ENCODE assay signal across 8 cellular contexts in the genomic region with DNA sequence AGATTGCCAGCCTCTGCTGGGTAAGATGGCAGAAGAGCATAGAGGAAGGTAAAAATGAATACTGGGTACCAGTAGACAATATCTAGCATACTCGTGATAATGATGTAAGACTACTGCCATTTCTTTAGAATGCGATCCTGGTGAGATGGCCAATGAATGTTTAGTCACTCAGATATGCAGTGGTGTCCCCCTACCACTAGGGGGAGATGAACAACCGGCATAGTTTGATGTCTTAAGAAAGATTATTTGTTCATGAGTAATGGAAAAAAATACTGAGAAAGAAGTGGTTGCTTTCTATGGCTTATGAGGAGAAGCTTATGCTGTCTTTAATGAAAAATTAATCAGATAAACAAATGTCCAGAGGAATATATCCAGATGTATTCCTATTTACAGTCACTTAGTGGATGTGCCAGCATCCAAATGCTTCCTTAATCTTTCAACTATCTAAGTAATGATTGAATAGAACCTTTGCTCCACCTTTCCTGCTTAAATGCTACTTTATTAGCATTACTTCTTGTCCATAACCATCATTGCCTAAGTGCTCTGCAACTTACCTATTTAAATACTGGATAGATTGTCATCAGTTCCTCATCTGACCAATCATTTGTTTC.
DNase-seq lines count a peak whose midpoint lies in the region; ATAC-seq, FAIRE-seq and TF ChIP-seq lines count a peak whose summit lies in the region.

No MANE protein-coding gene starts in this region.

- POLR2A ChIA-PET in activated CD8-positive, alpha-beta T cell treated with anti-CD3 and anti-CD28 coated beads, Interleukin-2, amount 10 ng/mL, durations not matched to agents 7 days and 5 days (lab: Charles Lee), result no interaction called here

- TF ChIP-seq CTCF in D721Med (IDR thresholded peaks at IDR 0.05; ENCODE audit: insufficient read depth, missing control alignments), result peak; percentile 94
- peak; percentile 85 for TF ChIP-seq CTCF in foreskin fibroblast (IDR thresholded peaks at IDR 0.05; ENCODE audit: low read depth, low read length)
- TF ChIP-seq CTCF in osteocyte (IDR thresholded peaks at IDR 0.05), result peak; percentile 89

- CTCF ChIA-PET in activated CD8-positive, alpha-beta T cell treated with anti-CD3 and anti-CD28 coated beads, Interleukin-2, amount 10 ng/mL, durations not matched to agents 7 days and 5 days (lab: Charles Lee), result interaction anchor here (0.6 to 2.9 kb wide), 10 partner anchors 9 to 177 kb away, joined by 3 to 17 read pairs (median 3); no protein-coding TSS in a partner anchor

- H3K4me1 Mint-ChIP-seq in activated CD8-positive, alpha-beta T cell treated with anti-CD3 and anti-CD28 coated beads, Interleukin-2, amount 10 ng/mL, durations not matched to agents 7 days and 5 days (ENCODE audit: low read depth), result peaks cover 2% of the 10 kb centered on the region
- H3K4me1 Mint-ChIP-seq in osteocyte (ENCODE audit: unreplicated experiment), result peaks cover 16% of the 10 kb centered on the region

- ATAC-seq in GM19324 (IDR thresholded peaks at IDR 0.05; ENCODE audit: low FRiP score, unreplicated experiment), result peak; percentile 71
- ATAC-seq in HG03280 (IDR thresholded peaks at IDR 0.05; ENCODE audit: unreplicated experiment), result peak; percentile 88
- ATAC-seq in activated CD8-positive, alpha-beta T cell treated with anti-CD3 and anti-CD28 coated beads, Interleukin-2, amount 10 ng/mL, durations not matched to agents 7 days and 5 days, result peak; percentile 67

- no peak for DNase-seq in D721Med (ENCODE audit: insufficient read length, low spot score)
- peak; percentile 73 to 78 for DNase-seq in NCI-H446 (lab: John Stamatoyannopoulos, UW)
- DNase-seq in activated CD8-positive, alpha-beta T cell treated with anti-CD3 and anti-CD28 coated beads, Interleukin-2, amount 10 ng/mL, durations not matched to agents 7 days and 5 days, result peak; percentile 49
- peak; percentile 29 to 79 for DNase-seq in foreskin fibroblast
- no peak for DNase-seq in osteocyte (ENCODE audit: extremely low spot score, unreplicated experiment)
- no peak for DNase-seq in DMS79 treated with DMSO at 0.1 percent for 48 hours (lab: John Stamatoyannopoulos, UW)

- FAIRE-seq in D721Med (lab: Jason Lieb, UNC), result peak; percentile 87

- no peak overlapping the region for H3K4me3 ChIP-seq in foreskin fibroblast (ENCODE audit: low read depth in 1 of 2, low read length in 2 of 2)

- no peaks in the 10 kb centered on the region for H3K9me3 Mint-ChIP-seq in activated CD8-positive, alpha-beta T cell treated with anti-CD3 and anti-CD28 coated beads, Interleukin-2, amount 10 ng/mL, durations not matched to agents 7 days and 5 days (ENCODE audit: insufficient read depth)
- H3K9me3 Mint-ChIP-seq in osteocyte (ENCODE audit: unreplicated experiment), result no peaks in the 10 kb centered on the region

- H3K36me3 Mint-ChIP-seq in activated CD8-positive, alpha-beta T cell treated with anti-CD3 and anti-CD28 coated beads, Interleukin-2, amount 10 ng/mL, durations not matched to agents 7 days and 5 days (ENCODE audit: low read depth), result no peaks in the 10 kb centered on the region
- no peaks in the 10 kb centered on the region for H3K36me3 Mint-ChIP-seq in osteocyte (ENCODE audit: unreplicated experiment)

- H3K27me3 Mint-ChIP-seq in activated CD8-positive, alpha-beta T cell treated with anti-CD3 and anti-CD28 coated beads, Interleukin-2, amount 10 ng/mL, durations not matched to agents 7 days and 5 days (ENCODE audit: low read depth), result no peaks in the 10 kb centered on the region
- H3K27me3 Mint-ChIP-seq in osteocyte (ENCODE audit: unreplicated experiment), result no peaks in the 10 kb centered on the region

- H3K4me3 Mint-ChIP-seq in activated CD8-positive, alpha-beta T cell treated with anti-CD3 and anti-CD28 coated beads, Interleukin-2, amount 10 ng/mL, durations not matched to agents 7 days and 5 days, result no peak overlapping the region
- no peak overlapping the region for H3K4me3 Mint-ChIP-seq in osteocyte (ENCODE audit: unreplicated experiment)

- no peak overlapping the region for H3K27ac Mint-ChIP-seq in activated CD8-positive, alpha-beta T cell treated with anti-CD3 and anti-CD28 coated beads, Interleukin-2, amount 10 ng/mL, durations not matched to agents 7 days and 5 days
- H3K27ac Mint-ChIP-seq in osteocyte (ENCODE audit: unreplicated experiment), result no peak overlapping the region

Comparison
In these comparisons a context has a peak if more than half of its experiments do, and no peak if none do; other contexts are left out.
1. DNase-seq: peak in NCI-H446 (2 of 2), activated CD8-positive, alpha-beta T cell treated with anti-CD3 and anti-CD28 coated beads, Interleukin-2, amount 10 ng/mL, durations not matched to agents 7 days and 5 days (single experiment) and foreskin fibroblast (2 of 2); none in D721Med (single experiment), osteocyte (single experiment) and DMS79 treated with DMSO at 0.1 percent for 48 hours (single experiment).
2. Peak in every context shown above with its lines, with median percentiles within 50 percentile points of each other: CTCF ChIP-seq and ATAC-seq.